Comparison of ENCODE assay signal across 37 cellular contexts in genomic region chr3:126945891-126946290, GRCh38.
"Had no signal": no experiment of that assay in that cellular context is flagged by ENCODE, and none has a peak within 500 bp of the region (broad histone marks: within the 10 kb centered on the region; RNA-seq: fewer than 3 reads in every experiment).

No MANE protein-coding gene starts in this region.

- H3K4me3 Mint-ChIP-seq: activated B cell treated with CpG ODN at 0.5 μM for 24 hours; activated CD8-positive, alpha-beta T cell treated with anti-CD3 and anti-CD28 coated beads for 36 hours; activated naive CD4-positive, alpha-beta T cell treated with anti-CD3 and anti-CD28 coated beads for 36 hours; activated naive CD4-positive, alpha-beta T cell treated with anti-CD3 and anti-CD28 coated beads, Interleukin-2, amount 50 U/mL, for 24 hours; activated naive CD8-positive, alpha-beta T cell treated with anti-CD3 and anti-CD28 coated beads for 36 hours; activated naive CD8-positive, alpha-beta T cell treated with anti-CD3 and anti-CD28 coated beads, Interleukin-2, amount 50 U/mL, for 24 hours; activated T-helper 1 cell treated with anti-CD3 and anti-CD28 coated beads, Interleukin-12 subunit alpha, Interleukin-12 subunit beta, Interleukin-2, Interleukin-4 antibody, amounts not matched to agents 30 ng/mL and 10 ng/mL and 1 ng/mL, durations not matched to agents 14 hours and 24 hours and 36 hours; brain; dendritic cell treated with granulocyte-macrophage colony-stimulating factor and Interleukin-4, amounts not matched to agents 40 ng/mL and 50 ng/mL, for 4 days; T-helper 17 cell; T-helper 2 cell treated with Interferon-gamma antibody and Interleukin-4, amounts not matched to agents 5 μg/mL and 100 μg/mL, for 36 hours had no signal

- H3K4me3 ChIP-seq: adrenal gland, ascending aorta, breast epithelium, cardiac muscle cell, coronary artery, dorsolateral prefrontal cortex, esophagus muscularis mucosa, gastrocnemius medialis had no signal

- H3K27ac Mint-ChIP-seq: activated B cell treated with CpG ODN at 0.5 μM for 24 hours; activated CD8-positive, alpha-beta T cell treated with anti-CD3 and anti-CD28 coated beads for 36 hours; activated naive CD4-positive, alpha-beta T cell treated with anti-CD3 and anti-CD28 coated beads for 36 hours; activated naive CD4-positive, alpha-beta T cell treated with anti-CD3 and anti-CD28 coated beads, Interleukin-2, amount 50 U/mL, for 24 hours; activated naive CD8-positive, alpha-beta T cell treated with anti-CD3 and anti-CD28 coated beads, Interleukin-2, amount 50 U/mL, for 24 hours; activated T-helper 1 cell treated with anti-CD3 and anti-CD28 coated beads, Interleukin-12 subunit alpha, Interleukin-12 subunit beta, Interleukin-2, Interleukin-4 antibody, amounts not matched to agents 30 ng/mL and 10 ng/mL and 1 ng/mL, durations not matched to agents 14 hours and 24 hours and 36 hours; activated T-helper 2 cell treated with anti-CD3 and anti-CD28 coated beads, Interferon-gamma antibody, Interleukin-2, Interleukin-4, amounts not matched to agents 10 μg/mL and 5 μg/mL and 100 μg/mL, durations not matched to agents 14 hours and 24 hours and 36 hours; T-helper 2 cell treated with Interferon-gamma antibody and Interleukin-4, amounts not matched to agents 5 μg/mL and 100 μg/mL, for 36 hours had no signal

- DNase-seq: activated B cell treated with CpG ODN at 0.5 μM for 24 hours; activated CD4-positive, alpha-beta T cell treated with anti-CD3 and anti-CD28 coated beads for 48 hours; activated CD4-positive, alpha-beta T cell treated with anti-CD3 and anti-CD28 coated beads, Interleukin-2, amount 50 U/mL, for 1 hour; activated CD4-positive, alpha-beta T cell treated with anti-CD3 and anti-CD28 coated beads, Interleukin-2, amount 50 U/mL, for 48 hours; activated CD8-positive, alpha-beta memory T cell treated with anti-CD3 and anti-CD28 coated beads for 24 hours; activated CD8-positive, alpha-beta T cell treated with anti-CD3 and anti-CD28 coated beads for 36 hours; activated effector memory CD4-positive, alpha-beta T cell treated with anti-CD3 and anti-CD28 coated beads, Interleukin-2, amount 50 U/mL, for 16 hours; activated naive CD4-positive, alpha-beta T cell treated with anti-CD3 and anti-CD28 coated beads for 36 hours; activated naive CD8-positive, alpha-beta T cell treated with anti-CD3 and anti-CD28 coated beads for 36 hours; activated naive CD8-positive, alpha-beta T cell treated with anti-CD3 and anti-CD28 coated beads, Interleukin-2, amount 50 U/mL, for 24 hours; activated T-cell treated with anti-CD3 and anti-CD28 coated beads, Interleukin-2, amount 50 U/mL, for 1 hour; activated T-cell treated with anti-CD3 and anti-CD28 coated beads, Interleukin-2, amount 50 U/mL, for 48 hours; adrenal gland; amygdala; central memory CD4-positive, alpha-beta T cell; cerebellar nuclear complex; effector memory CD4-positive, alpha-beta T cell; erythroblast; foreskin keratinocyte; gastrocnemius medialis; T-helper 1 cell; T-helper 17 cell; T1000; WERI-Rb-1 had no signal

- H3K27me3 Mint-ChIP-seq: activated CD8-positive, alpha-beta T cell treated with anti-CD3 and anti-CD28 coated beads for 36 hours; activated naive CD4-positive, alpha-beta T cell treated with anti-CD3 and anti-CD28 coated beads, Interleukin-2, amount 50 U/mL, for 24 hours; activated naive CD8-positive, alpha-beta T cell treated with anti-CD3 and anti-CD28 coated beads for 36 hours; activated naive CD8-positive, alpha-beta T cell treated with anti-CD3 and anti-CD28 coated beads, Interleukin-2, amount 50 U/mL, for 24 hours; brain; T-helper 17 cell had no signal

- H3K9me3 ChIP-seq: adrenal gland, ascending aorta, breast epithelium, esophagus muscularis mucosa, gastrocnemius medialis had no signal

- H3K36me3 ChIP-seq: adrenal gland, breast epithelium, cardiac muscle cell, gastrocnemius medialis, WERI-Rb-1 had no signal

- ATAC-seq: activated CD4-positive, CD25-positive, alpha-beta regulatory T cell treated with anti-CD3 and anti-CD28 coated beads, Interleukin-2, amount 50 U/mL, for 24 hours; activated CD8-positive, alpha-beta T cell treated with anti-CD3 and anti-CD28 coated beads for 36 hours; activated naive CD8-positive, alpha-beta T cell treated with anti-CD3 and anti-CD28 coated beads, Interleukin-2, amount 50 U/mL, for 24 hours; foreskin keratinocyte; gastrocnemius medialis; T-helper 17 cell had no signal

- H3K4me1 ChIP-seq: adrenal gland, ascending aorta, breast epithelium, esophagus muscularis mucosa, foreskin keratinocyte had no signal

- H3K9me3 Mint-ChIP-seq: activated B cell treated with CpG ODN at 0.5 μM for 24 hours; activated CD8-positive, alpha-beta T cell treated with anti-CD3 and anti-CD28 coated beads for 36 hours; activated naive CD4-positive, alpha-beta T cell treated with anti-CD3 and anti-CD28 coated beads for 36 hours; activated naive CD4-positive, alpha-beta T cell treated with anti-CD3 and anti-CD28 coated beads, Interleukin-2, amount 50 U/mL, for 24 hours; activated naive CD8-positive, alpha-beta T cell treated with anti-CD3 and anti-CD28 coated beads for 36 hours; activated naive CD8-positive, alpha-beta T cell treated with anti-CD3 and anti-CD28 coated beads, Interleukin-2, amount 50 U/mL, for 24 hours; activated T-helper 1 cell treated with anti-CD3 and anti-CD28 coated beads, Interleukin-12 subunit alpha, Interleukin-12 subunit beta, Interleukin-2, Interleukin-4 antibody, amounts not matched to agents 30 ng/mL and 10 ng/mL and 1 ng/mL, durations not matched to agents 14 hours and 24 hours and 36 hours; activated T-helper 2 cell treated with anti-CD3 and anti-CD28 coated beads, Interferon-gamma antibody, Interleukin-2, Interleukin-4, amounts not matched to agents 10 μg/mL and 5 μg/mL and 100 μg/mL, durations not matched to agents 14 hours and 24 hours and 36 hours; brain; dendritic cell treated with granulocyte-macrophage colony-stimulating factor and Interleukin-4, amounts not matched to agents 40 ng/mL and 50 ng/mL, for 4 days; T-helper 2 cell treated with Interferon-gamma antibody and Interleukin-4, amounts not matched to agents 5 μg/mL and 100 μg/mL, for 36 hours had no signal

- H3K27ac ChIP-seq: adrenal gland, ascending aorta, breast epithelium, cardiac muscle cell, coronary artery, dorsolateral prefrontal cortex, esophagus muscularis mucosa, foreskin keratinocyte, gastrocnemius medialis, WERI-Rb-1 had no signal

- H3K4me1 Mint-ChIP-seq: activated naive CD4-positive, alpha-beta T cell treated with anti-CD3 and anti-CD28 coated beads, Interleukin-2, amount 50 U/mL, for 24 hours; activated naive CD8-positive, alpha-beta T cell treated with anti-CD3 and anti-CD28 coated beads, Interleukin-2, amount 50 U/mL, for 24 hours had no signal

- H3K36me3 Mint-ChIP-seq: activated naive CD8-positive, alpha-beta T cell treated with anti-CD3 and anti-CD28 coated beads for 36 hours; brain had no signal

- H3K27me3 ChIP-seq: adrenal gland, ascending aorta, breast epithelium, cardiac muscle cell, dorsolateral prefrontal cortex, esophagus muscularis mucosa, foreskin keratinocyte, gastrocnemius medialis had no signal
